In genomic region chr6:158554611-158555361, GRCh38 we compare ENCODE assay signal across 1 cellular context.
A peak's percentile ranks its signal among the peaks of the same experiment; 100 is the strongest.
TF ChIP-seq lines count a peak whose summit lies in the region.

No MANE protein-coding gene starts in this region.

TF ChIP-seq in HepG2, 621 proteins besides CTCF, POLR2A, EP300 and RAD21 (continued from another document and continues in another):
- TF ChIP-seq ZNF230 (CRISPR knock-in tag; IDR thresholded peaks at IDR 0.05) (no peak), ZNF792 (CRISPR knock-in tag; IDR thresholded peaks at IDR 0.05) (peak; percentile 52; the same call in 1 of the 2 replicates), HOXA7 (CRISPR knock-in tag; IDR thresholded peaks at IDR 0.05) (no peak), HNF1A (IDR thresholded peaks at IDR 0.05; ENCODE audit: low read depth) (0 out of 2 replicates have a peak, but pooled peaks have one; percentile 19), HNF1A (CRISPR knock-in tag; IDR thresholded peaks at IDR 0.05; ENCODE audit: borderline replicate concordance) (peak; percentile 64; the same call in 1 of the 2 replicates), PATZ1 (CRISPR knock-in tag; IDR thresholded peaks at IDR 0.05) (peak; percentile 55; the same call in 1 of the 2 replicates), FOSL1 (CRISPR knock-in tag; IDR thresholded peaks at IDR 0.05; ENCODE audit: borderline replicate concordance) (no peak), FOXP4 (CRISPR knock-in tag; IDR thresholded peaks at IDR 0.05) (peak; percentile 97), ZBTB39 (CRISPR knock-in tag; IDR thresholded peaks at IDR 0.05) (no peak), NR2F1 (CRISPR knock-in tag; IDR thresholded peaks at IDR 0.05) (0 out of 4 replicates have a peak, but pooled peaks of 1 of the 2 experiments have one; percentile 24), ZSCAN9 (CRISPR knock-in tag; IDR thresholded peaks at IDR 0.05; ENCODE audit: borderline replicate concordance) (peak; percentile 95), IRF2 (CRISPR knock-in tag; IDR thresholded peaks at IDR 0.05) (peak; percentile 85; the same call in 1 of the 2 replicates), ZNF781 (CRISPR knock-in tag; IDR thresholded peaks at IDR 0.05; ENCODE audit: borderline replicate concordance, not compliant biosample characterization) (no peak), ZFX (CRISPR knock-in tag; IDR thresholded peaks at IDR 0.05; ENCODE audit: low read depth) (no peak), JUNB (CRISPR knock-in tag; IDR thresholded peaks at IDR 0.05; ENCODE audit: borderline replicate concordance) (no peak), HOXA3 (CRISPR knock-in tag; IDR thresholded peaks at IDR 0.05) (peak; percentile 39; the same call in 1 of the 2 replicates), TAF15 (IDR thresholded peaks at IDR 0.05; ENCODE audit: low read depth, low read length, poor library complexity, severe bottlenecking) (no peak), ZNF34 (CRISPR knock-in tag; IDR thresholded peaks at IDR 0.05; ENCODE audit: borderline replicate concordance) (no peak), NFE2 (CRISPR knock-in tag; IDR thresholded peaks at IDR 0.05) (no peak), ARHGAP35 (CRISPR knock-in tag; IDR thresholded peaks at IDR 0.05; ENCODE audit: borderline replicate concordance) (no peak), XBP1 (CRISPR knock-in tag; IDR thresholded peaks at IDR 0.05) (no peak), MTF2 (CRISPR knock-in tag; IDR thresholded peaks at IDR 0.05; ENCODE audit: borderline replicate concordance) (no peak), ZNF12 (CRISPR knock-in tag; IDR thresholded peaks at IDR 0.05) (peak; percentile 21; the same call in 1 of the 2 replicates), ZFP90 (CRISPR knock-in tag; IDR thresholded peaks at IDR 0.05; ENCODE audit: borderline replicate concordance) (no peak), SYNCRIP (IDR thresholded peaks at IDR 0.05; ENCODE audit: insufficient read depth, low read depth, low read length) (no peak), ZNF33A (CRISPR knock-in tag; IDR thresholded peaks at IDR 0.05; ENCODE audit: borderline replicate concordance) (no peak), KMT2A (CRISPR knock-in tag; IDR thresholded peaks at IDR 0.05) (peak; percentile 47; the same call in 1 of the 2 replicates), FOXP1 (IDR thresholded peaks at IDR 0.05) (peak; percentile 54; the same call in 1 of the 2 replicates), FOXP1 (CRISPR knock-in tag; IDR thresholded peaks at IDR 0.05) (peak; percentile 95), THRA (CRISPR knock-in tag; IDR thresholded peaks at IDR 0.05; ENCODE audit: borderline replicate concordance) (peak; percentile 78), PHB2 (IDR thresholded peaks at IDR 0.05; ENCODE audit: partially characterized antibody) (no peak), BHLHE40 (IDR thresholded peaks at IDR 0.05; ENCODE audit: low read length) (no peak), KLF11 (CRISPR knock-in tag; IDR thresholded peaks at IDR 0.05) (0 out of 2 replicates have a peak, but pooled peaks have one; percentile 48), NONO (IDR thresholded peaks at IDR 0.05) (no peak), NONO (CRISPR knock-in tag; conservative IDR thresholded peaks at IDR 0.05) (peak; percentile 78; the same call in 1 of the 2 replicates), SAFB2 (CRISPR knock-in tag; IDR thresholded peaks at IDR 0.05; ENCODE audit: borderline replicate concordance, low read depth) (no peak; the same call in 1 of the 2 replicates), LCORL (IDR thresholded peaks at IDR 0.05) (peak; percentile 55; the same call in 1 of the 2 replicates), LCORL (CRISPR knock-in tag; IDR thresholded peaks at IDR 0.05) (peak; percentile 90), ZSCAN21 (CRISPR knock-in tag; IDR thresholded peaks at IDR 0.05; ENCODE audit: borderline replicate concordance) (peak; percentile 49; the same call in 1 of the 2 replicates), KDM6A (CRISPR knock-in tag; IDR thresholded peaks at IDR 0.05; ENCODE audit: low read depth) (peak; percentile 89), PHF21A (CRISPR knock-in tag; IDR thresholded peaks at IDR 0.05) (peak; percentile 71; the same call in 1 of the 2 replicates), SKIL (CRISPR knock-in tag; IDR thresholded peaks at IDR 0.05; ENCODE audit: borderline replicate concordance) (peak; percentile 67)
- TF ChIP-seq, protein P1, sequence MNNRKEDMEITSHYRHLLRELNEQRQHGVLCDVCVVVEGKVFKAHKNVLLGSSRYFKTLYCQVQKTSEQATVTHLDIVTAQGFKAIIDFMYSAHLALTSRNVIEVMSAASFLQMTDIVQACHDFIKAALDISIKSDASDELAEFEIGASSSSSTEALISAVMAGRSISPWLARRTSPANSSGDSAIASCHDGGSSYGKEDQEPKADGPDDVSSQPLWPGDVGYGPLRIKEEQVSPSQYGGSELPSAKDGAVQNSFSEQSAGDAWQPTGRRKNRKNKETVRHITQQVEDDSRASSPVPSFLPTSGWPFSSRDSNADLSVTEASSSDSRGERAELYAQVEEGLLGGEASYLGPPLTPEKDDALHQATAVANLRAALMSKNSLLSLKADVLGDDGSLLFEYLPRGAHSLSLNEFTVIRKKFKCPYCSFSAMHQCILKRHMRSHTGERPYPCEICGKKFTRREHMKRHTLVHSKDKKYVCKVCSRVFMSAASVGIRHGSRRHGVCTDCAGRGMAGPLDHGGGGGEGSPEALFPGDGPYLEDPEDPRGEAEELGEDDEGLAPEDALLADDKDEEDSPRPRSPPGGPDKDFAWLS (CRISPR knock-in tag; IDR thresholded peaks at IDR 0.05; ENCODE audit: borderline replicate concordance): no peak
- TF ChIP-seq, protein P2, sequence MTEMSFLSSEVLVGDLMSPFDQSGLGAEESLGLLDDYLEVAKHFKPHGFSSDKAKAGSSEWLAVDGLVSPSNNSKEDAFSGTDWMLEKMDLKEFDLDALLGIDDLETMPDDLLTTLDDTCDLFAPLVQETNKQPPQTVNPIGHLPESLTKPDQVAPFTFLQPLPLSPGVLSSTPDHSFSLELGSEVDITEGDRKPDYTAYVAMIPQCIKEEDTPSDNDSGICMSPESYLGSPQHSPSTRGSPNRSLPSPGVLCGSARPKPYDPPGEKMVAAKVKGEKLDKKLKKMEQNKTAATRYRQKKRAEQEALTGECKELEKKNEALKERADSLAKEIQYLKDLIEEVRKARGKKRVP (CRISPR knock-in tag; IDR thresholded peaks at IDR 0.05): peak in 1 of 2 experiments; percentile 68; a peak in 1 of 4 replicates
- TF ChIP-seq, protein P3, sequence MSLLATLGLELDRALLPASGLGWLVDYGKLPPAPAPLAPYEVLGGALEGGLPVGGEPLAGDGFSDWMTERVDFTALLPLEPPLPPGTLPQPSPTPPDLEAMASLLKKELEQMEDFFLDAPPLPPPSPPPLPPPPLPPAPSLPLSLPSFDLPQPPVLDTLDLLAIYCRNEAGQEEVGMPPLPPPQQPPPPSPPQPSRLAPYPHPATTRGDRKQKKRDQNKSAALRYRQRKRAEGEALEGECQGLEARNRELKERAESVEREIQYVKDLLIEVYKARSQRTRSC (CRISPR knock-in tag; IDR thresholded peaks at IDR 0.05; ENCODE audit: low read depth): no peak
